Comparison of ENCODE assay signal across 21 cellular contexts in the genomic region with DNA sequence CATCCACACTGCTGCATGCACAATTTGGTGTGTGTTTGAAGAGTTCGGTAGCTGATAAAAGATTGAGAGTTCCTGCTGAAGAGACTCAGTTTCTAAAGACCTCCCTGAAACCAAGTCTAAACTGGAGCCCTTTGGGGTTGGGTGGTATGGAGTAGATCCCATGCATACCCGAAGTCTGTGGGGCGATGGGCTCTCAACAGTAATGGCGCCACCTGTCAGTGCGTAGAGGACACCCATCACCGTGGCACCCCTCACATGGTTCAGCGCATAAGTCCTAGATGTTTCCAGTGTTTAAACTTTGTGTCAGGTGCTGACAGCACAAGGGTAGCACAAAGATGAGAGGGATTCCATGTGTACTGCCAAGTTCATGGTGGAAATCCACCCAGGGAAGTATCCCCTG.
DNase-seq lines count a peak whose midpoint lies in the region; ATAC-seq and TF ChIP-seq lines count a peak whose summit lies in the region.
"Had no signal": no experiment of that assay in that cellular context is flagged by ENCODE, and none has a peak within 500 bp of the region (broad histone marks: within the 10 kb centered on the region; RNA-seq: fewer than 3 reads in every experiment).

No MANE protein-coding gene starts in this region.

- no peaks in the 10 kb centered on the region for H3K9me3 ChIP-seq in WERI-Rb-1 (ENCODE audit: severe bottlenecking)
- H3K9me3 ChIP-seq in lower lobe of right lung, result no peaks in the 10 kb centered on the region
- H3K9me3 ChIP-seq: SK-N-SH had no signal

- H3K4me3 ChIP-seq in WERI-Rb-1 (ENCODE audit: low read depth, low read length) (no peak overlapping the region), lower lobe of right lung (no peak overlapping the region)
- H3K4me3 ChIP-seq: GM23248 had no signal

- peaks cover 56% of the 10 kb centered on the region for H3K36me3 ChIP-seq in WERI-Rb-1
- peaks cover 52% of the 10 kb centered on the region for H3K36me3 ChIP-seq in lower lobe of right lung

- TF ChIP-seq CTCF in WERI-Rb-1 (IDR thresholded peaks at IDR 0.05; ENCODE audit: low read depth, low read length) (peak; percentile 39; the same call in 1 of the 2 replicates), lower lobe of right lung (IDR thresholded peaks at IDR 0.05) (no peak)

- intact Hi-C loops in cardiac septum (cut with DNase I) (no loop called here), Right ventricle myocardium inferior (cut with DNase I) (no loop called here), lower lobe of right lung (cut with DNase I) (no loop called here)

- DNase-seq in cardiac septum (ENCODE audit: low spot score) (peak; percentile 39), Right ventricle myocardium inferior (ENCODE audit: missing footprints) (no peak), WERI-Rb-1 (no peak), lower lobe of right lung (no peak), HCEC 1CT (no peak)
- no peak for DNase-seq in central memory CD4-positive, alpha-beta T cell
- no peak for DNase-seq in activated CD8-positive, alpha-beta memory T cell treated with anti-CD3 and anti-CD28 coated beads for 24 hours
- DNase-seq: 8988T; CD4-positive, CD25-positive, alpha-beta regulatory T cell; COR-L47; DMS 273 treated with DMSO at 0.1 percent for 48 hours; GDM1; GM23248; KG1; NCI-H1092; NCI-H1436 treated with DMSO at 0.1 percent for 48 hours; NCI-H2029 treated with DMSO at 0.1 percent for 48 hours; NCI-H2171 treated with DMSO at 0.1 percent for 48 hours; SHP77 treated with DMSO at 0.1 percent for 48 hours; SK-N-SH had no signal

- ATAC-seq in Right ventricle myocardium inferior (no peak), lower lobe of right lung (no peak), HG03565 (IDR thresholded peaks at IDR 0.05; ENCODE audit: unreplicated experiment) (no peak)

- H3K27me3 ChIP-seq in WERI-Rb-1 (ENCODE audit: insufficient read depth, low read depth, severe bottlenecking) (no peaks in the 10 kb centered on the region), lower lobe of right lung (ENCODE audit: low read depth) (no peaks in the 10 kb centered on the region)

- H3K27ac ChIP-seq in WERI-Rb-1, result no peak overlapping the region
- peak overlapping the region; percentile 67 for H3K27ac ChIP-seq in lower lobe of right lung
- H3K27ac ChIP-seq: GM23248 had no signal

- peaks cover 17% of the 10 kb centered on the region for H3K4me1 ChIP-seq in lower lobe of right lung
